12 cellular contexts compared by ENCODE assay signal in the genomic region with DNA sequence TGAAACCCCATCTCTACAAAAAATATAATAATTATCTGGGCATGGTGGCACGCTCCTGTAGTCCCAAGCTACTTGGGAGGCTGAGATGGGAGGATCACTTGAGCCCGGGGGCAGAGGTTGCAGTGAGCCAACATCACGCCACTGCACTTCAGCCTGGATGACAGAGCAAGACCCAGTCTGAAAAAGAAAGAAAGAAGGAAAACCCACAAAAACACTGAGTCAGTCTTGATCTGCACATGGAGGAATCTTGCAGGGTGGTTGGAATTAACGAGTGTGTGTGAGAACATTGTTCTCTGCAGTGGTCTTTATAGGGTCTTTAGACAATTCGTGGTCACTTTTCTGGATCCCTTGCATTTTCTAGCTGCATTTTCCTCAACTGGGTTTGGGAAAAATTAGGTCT. TPM values are rescaled to one million over a fixed set of nuclear protein-coding genes. Genes with fewer than 3 reads are reported as not detected.
DNase-seq lines count a peak whose midpoint lies in the region; ATAC-seq and TF ChIP-seq lines count a peak whose summit lies in the region.
"Had no signal": no experiment of that assay in that cellular context is flagged by ENCODE, and none has a peak within 500 bp of the region (broad histone marks: within the 10 kb centered on the region; RNA-seq: fewer than 3 reads in every experiment).

No MANE protein-coding gene starts in this region.

- H3K36me3 Mint-ChIP-seq in central memory CD8-positive, alpha-beta T cell (ENCODE audit: insufficient read depth): peaks cover 7% of the 10 kb centered on the region

- H3K79me1 ChIP-seq in mesenchymal stem cell (replicated peaks; ENCODE audit: low read length, poor library complexity, severe bottlenecking): no peaks in the 10 kb centered on the region

- H2AFZ ChIP-seq in mesenchymal stem cell (ENCODE audit: low read depth, low read length): no peak overlapping the region

- H4K8ac ChIP-seq in mesenchymal stem cell (ENCODE audit: low read length): no peak overlapping the region

- H3K4me1 Mint-ChIP-seq in central memory CD8-positive, alpha-beta T cell: peaks cover 81% of the 10 kb centered on the region

- no peaks in the 10 kb centered on the region for H3K27me3 Mint-ChIP-seq in central memory CD8-positive, alpha-beta T cell

- DNase-seq in cardiac muscle cell (ENCODE audit: low read depth in 1 of 2, low spot score in 1 of 2) (no peak), Right ventricle myocardium inferior (ENCODE audit: missing footprints) (no peak), mesenchymal stem cell (peak; percentile 64), substantia nigra (lab: John Stamatoyannopoulos, UW) (no peak), UCSD-AML1 (lab: John Stamatoyannopoulos, UW; ENCODE audit: unreplicated experiment) (no peak)
- no peak for DNase-seq in central memory CD8-positive, alpha-beta T cell (ENCODE audit: low spot score in 2 of 2)
- DNase-seq: EL, pancreas, Peyer's patch, thyroid gland had no signal

- peak overlapping the region; percentile 24 for H3K27ac Mint-ChIP-seq in central memory CD8-positive, alpha-beta T cell (ENCODE audit: low read depth)

- no peak overlapping the region for H2BK12ac ChIP-seq in mesenchymal stem cell (ENCODE audit: low read length in 2 of 2)

- H3K9me3 Mint-ChIP-seq in central memory CD8-positive, alpha-beta T cell: no peaks in the 10 kb centered on the region

- H2BK5ac ChIP-seq in mesenchymal stem cell (ENCODE audit: low read depth, low read length, poor library complexity, severe bottlenecking): no peak overlapping the region

- no peaks in the 10 kb centered on the region for H3K36me3 ChIP-seq in cardiac muscle cell
- peaks cover 0 to 3% of the 10 kb centered on the region in 2 experiments for H3K36me3 ChIP-seq in mesenchymal stem cell (ENCODE audit: control insufficient read depth in 1 of 2, insufficient read depth in 2 of 2, low read depth in 1 of 2, low read length in 2 of 2)
- H3K36me3 ChIP-seq: pancreas, Peyer's patch, thyroid gland had no signal

- 88% methylated on average over 5 of the region's 5 CpGs for WGBS in mesenchymal stem cell

- no peaks in the 10 kb centered on the region for H3K27me3 ChIP-seq in cardiac muscle cell
- H3K27me3 ChIP-seq in mesenchymal stem cell (ENCODE audit: control insufficient read depth in 1 of 2, insufficient read depth in 1 of 2, low read length in 2 of 2): no peaks in the 10 kb centered on the region
- H3K27me3 ChIP-seq: pancreas, Peyer's patch, thyroid gland had no signal

- H3K23ac ChIP-seq in mesenchymal stem cell (ENCODE audit: low read length in 2 of 2): no peak overlapping the region

- H2BK120ac ChIP-seq in mesenchymal stem cell (ENCODE audit: low read depth, low read length): no peak overlapping the region

- no peak for TF ChIP-seq CTCF in cardiac muscle cell (IDR thresholded peaks at IDR 0.05; ENCODE audit: low read depth, low read length)

- no peak overlapping the region for H3K4me3 Mint-ChIP-seq in central memory CD8-positive, alpha-beta T cell

- intact Hi-C loops in Right ventricle myocardium inferior (cut with DNase I): no loop called here

- H3K4me1 ChIP-seq in cardiac muscle cell (ENCODE audit: low read depth) (peaks cover 80% of the 10 kb centered on the region), mesenchymal stem cell (ENCODE audit: control insufficient read depth, insufficient read depth, low read depth, low read length) (peaks cover 20% of the 10 kb centered on the region)

- no peak overlapping the region for H3K4ac ChIP-seq in mesenchymal stem cell (ENCODE audit: low read depth in 1 of 2, low read length in 2 of 2)

- H2AK5ac ChIP-seq in mesenchymal stem cell (ENCODE audit: low read length, severe bottlenecking): peak overlapping the region; percentile 41

- no peak overlapping the region for H3K4me2 ChIP-seq in mesenchymal stem cell (ENCODE audit: low read length, poor library complexity, severe bottlenecking)

- no peak overlapping the region for H2BK15ac ChIP-seq in mesenchymal stem cell (ENCODE audit: low read depth, poor library complexity, severe bottlenecking)

- no peak overlapping the region for H3K18ac ChIP-seq in mesenchymal stem cell (ENCODE audit: low read depth in 1 of 2, low read length in 2 of 2)

- peak overlapping the region; percentile 68 for H3K27ac ChIP-seq in cardiac muscle cell
- no peak overlapping the region for H3K27ac ChIP-seq in mesenchymal stem cell (ENCODE audit: low read length, poor library complexity, severe bottlenecking)
- H3K27ac ChIP-seq in substantia nigra (ENCODE audit: low read depth, low read length, poor library complexity, severe bottlenecking): peak overlapping the region; percentile 81

- ATAC-seq in Right ventricle myocardium inferior: no peak
- no peak for ATAC-seq in central memory CD8-positive, alpha-beta T cell (replicated peaks; ENCODE audit: extremely low read depth, poor library complexity, severe bottlenecking)
- no peak for ATAC-seq in GM18909 (IDR thresholded peaks at IDR 0.05; ENCODE audit: poor library complexity, unreplicated experiment)
- no peak for ATAC-seq in GM18868 (IDR thresholded peaks at IDR 0.05; ENCODE audit: unreplicated experiment)

- H3K4me3 ChIP-seq in cardiac muscle cell (no peak overlapping the region), mesenchymal stem cell (ENCODE audit: insufficient read depth in 1 of 2, low read depth in 1 of 2, low read length in 2 of 2) (no peak overlapping the region)
- H3K4me3 ChIP-seq: pancreas, thyroid gland had no signal

- H3K9me3 ChIP-seq in cardiac muscle cell (ENCODE audit: low read depth) (no peaks in the 10 kb centered on the region), mesenchymal stem cell (ENCODE audit: control insufficient read depth, low read length) (no peaks in the 10 kb centered on the region)
- H3K9me3 ChIP-seq: pancreas, Peyer's patch, thyroid gland had no signal

- no peak overlapping the region for H4K91ac ChIP-seq in mesenchymal stem cell (ENCODE audit: low read length)

- no peak overlapping the region for H3K9ac ChIP-seq in mesenchymal stem cell (ENCODE audit: low read length)

- H3K14ac ChIP-seq in mesenchymal stem cell (ENCODE audit: low read length in 2 of 2): no peak overlapping the region

RNA-seq across cellular contexts. Expression of gene ADD1, which starts 23.2 kb away (rescaled TPM):
- total RNA-seq in cardiac muscle cell (219 and 230 TPM in 2 replicates), Right ventricle myocardium inferior (231 TPM)
- polyA plus RNA-seq in cardiac muscle cell: 274 and 297 TPM in 2 replicates
- polyA plus RNA-seq in mesenchymal stem cell (2013, experiment 1 of 2): 336 TPM
- polyA plus RNA-seq in mesenchymal stem cell (2013, experiment 2 of 2): 331 TPM
